In the genomic region with DNA sequence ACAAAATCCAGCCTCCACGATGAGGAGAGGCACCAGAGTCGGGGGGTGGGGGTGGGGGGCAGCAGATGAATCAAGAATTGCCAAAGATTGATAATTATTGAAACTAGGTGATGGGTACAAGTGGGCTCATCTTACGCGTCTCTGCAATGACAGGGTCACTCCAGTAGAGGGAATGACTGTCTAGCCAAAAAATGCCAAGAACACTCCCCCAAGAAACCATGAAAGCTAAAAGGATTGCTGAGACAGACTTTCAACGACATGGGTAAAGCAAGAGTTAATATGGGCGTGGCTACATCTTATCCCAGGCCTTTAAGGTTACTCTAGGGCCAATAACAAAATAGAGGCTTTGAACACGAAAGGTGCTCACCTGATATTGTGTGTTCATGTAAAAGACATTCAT, we compare ENCODE assay signal across 10 cellular contexts.
DNase-seq lines count a peak whose midpoint lies in the region; ATAC-seq and TF ChIP-seq lines count a peak whose summit lies in the region.
"Had no signal": no experiment of that assay in that cellular context is flagged by ENCODE, and none has a peak within 500 bp of the region (broad histone marks: within the 10 kb centered on the region; RNA-seq: fewer than 3 reads in every experiment).

No MANE protein-coding gene starts in this region.

- H3K27me3 ChIP-seq in testis, result no peaks in the 10 kb centered on the region
- H3K27me3 ChIP-seq: adrenal gland had no signal

- WGBS in testis, 2 donors, result 79 to 80% methylated on average over 7 of the region's 7 CpGs

- H3K36me3 Mint-ChIP-seq in activated CD8-positive, alpha-beta T cell treated with anti-CD3 and anti-CD28 coated beads for 36 hours (ENCODE audit: low read depth), result peaks cover 21% of the 10 kb centered on the region
- H3K36me3 Mint-ChIP-seq in activated CD8-positive, alpha-beta T cell treated with anti-CD3 and anti-CD28 coated beads, Interleukin-2, amount 10 ng/mL, durations not matched to agents 7 days and 5 days (ENCODE audit: low read depth), result peaks cover 20% of the 10 kb centered on the region

- peak; percentile 44 for TF ChIP-seq CTCF in activated CD8-positive, alpha-beta T cell treated with anti-CD3 and anti-CD28 coated beads for 36 hours (IDR thresholded peaks at IDR 0.05)
- TF ChIP-seq CTCF in astrocyte of the spinal cord (IDR thresholded peaks at IDR 0.05; ENCODE audit: low read depth, low read length) (peak; percentile 33), testis (IDR thresholded peaks at IDR 0.05) (peak in 1 of 3 experiments; percentile 13)

- no peaks in the 10 kb centered on the region for H3K27me3 Mint-ChIP-seq in activated CD8-positive, alpha-beta T cell treated with anti-CD3 and anti-CD28 coated beads for 36 hours
- no peaks in the 10 kb centered on the region for H3K27me3 Mint-ChIP-seq in activated CD8-positive, alpha-beta T cell treated with anti-CD3 and anti-CD28 coated beads, Interleukin-2, amount 10 ng/mL, durations not matched to agents 7 days and 5 days (ENCODE audit: low read depth)
- no peaks in the 10 kb centered on the region for H3K27me3 Mint-ChIP-seq in stimulated activated naive CD8-positive, alpha-beta T cell treated with anti-CD3 and anti-CD28 coated beads, Interleukin-15, amount 100 ng/mL, for 72 hours

- H3K4me1 ChIP-seq in testis, result peaks cover 11% of the 10 kb centered on the region

- no peaks in the 10 kb centered on the region for H3K36me3 ChIP-seq in testis (ENCODE audit: low read depth, missing control alignments)
- H3K36me3 ChIP-seq: adrenal gland had no signal

- intact Hi-C loops in activated CD8-positive, alpha-beta T cell treated with anti-CD3 and anti-CD28 coated beads for 36 hours (cut with micrococcal nuclease), result no loop called here
- intact Hi-C loops in testis (cut with DNase I; ENCODE audit: low total_unique reads), result no loop called here

- CTCF ChIA-PET in activated CD8-positive, alpha-beta T cell treated with anti-CD3 and anti-CD28 coated beads for 36 hours (lab: Charles Lee), result interaction anchor here (0.6 to 2.2 kb wide), 14 partner anchors 26 to 329 kb away, joined by 3 to 11 read pairs (median 4); a partner anchor contains a TSS
- CTCF ChIA-PET in activated CD8-positive, alpha-beta T cell treated with anti-CD3 and anti-CD28 coated beads, Interleukin-2, amount 10 ng/mL, durations not matched to agents 7 days and 5 days (lab: Charles Lee), result interaction anchor here (0.6 to 2.8 kb wide), 16 partner anchors 10 to 187 kb away, joined by 3 to 28 read pairs (median 4); no protein-coding TSS in a partner anchor

- H3K4me3 ChIP-seq in astrocyte of the spinal cord (ENCODE audit: low read depth, low read length), result no peak overlapping the region
- H3K4me3 ChIP-seq in testis, result no peak overlapping the region
- H3K4me3 ChIP-seq: adrenal gland had no signal

- H3K9me3 ChIP-seq in testis, result no peaks in the 10 kb centered on the region
- H3K9me3 ChIP-seq: adrenal gland had no signal

- DNase-seq in activated CD8-positive, alpha-beta T cell treated with anti-CD3 and anti-CD28 coated beads for 36 hours, result peak; percentile 26
- DNase-seq in activated CD8-positive, alpha-beta T cell treated with anti-CD3 and anti-CD28 coated beads, Interleukin-2, amount 10 ng/mL, durations not matched to agents 7 days and 5 days, result no peak
- peak; percentile 61 to 80 for DNase-seq in Kasumi-1 (lab: John Stamatoyannopoulos, UW)
- DNase-seq in astrocyte of the spinal cord (ENCODE audit: low read depth, low spot score), result no peak
- peak; percentile 9 to 21 for DNase-seq in stimulated activated naive CD8-positive, alpha-beta T cell treated with anti-CD3 and anti-CD28 coated beads, Interleukin-15, amount 100 ng/mL, for 72 hours
- no peak for DNase-seq in testis
- DNase-seq in stimulated activated CD4-positive, alpha-beta T cell treated with anti-CD3 and anti-CD28 coated beads, Interleukin-4, amount 100 ng/mL, for 24 hours, result no peak
- no peak for DNase-seq in NK-92 treated with Interleukin-12 subunit alpha and Interleukin-12 subunit beta, amount 100 ng/mL, for 24 hours (lab: John Stamatoyannopoulos, UW)
- DNase-seq: adrenal gland had no signal

- no peak for TF ChIP-seq POLR2A in testis (IDR thresholded peaks at IDR 0.05)

- peak; percentile 70 for ATAC-seq in activated CD8-positive, alpha-beta T cell treated with anti-CD3 and anti-CD28 coated beads for 36 hours
- ATAC-seq in activated CD8-positive, alpha-beta T cell treated with anti-CD3 and anti-CD28 coated beads, Interleukin-2, amount 10 ng/mL, durations not matched to agents 7 days and 5 days, result no peak
- ATAC-seq in stimulated activated naive CD8-positive, alpha-beta T cell treated with anti-CD3 and anti-CD28 coated beads, Interleukin-15, amount 100 ng/mL, for 72 hours, result peak; percentile 65

- H3K9me3 Mint-ChIP-seq in activated CD8-positive, alpha-beta T cell treated with anti-CD3 and anti-CD28 coated beads for 36 hours, result no peaks in the 10 kb centered on the region
- no peaks in the 10 kb centered on the region for H3K9me3 Mint-ChIP-seq in activated CD8-positive, alpha-beta T cell treated with anti-CD3 and anti-CD28 coated beads, Interleukin-2, amount 10 ng/mL, durations not matched to agents 7 days and 5 days (ENCODE audit: insufficient read depth)
- H3K9me3 Mint-ChIP-seq in stimulated activated naive CD8-positive, alpha-beta T cell treated with anti-CD3 and anti-CD28 coated beads, Interleukin-15, amount 100 ng/mL, for 72 hours, result no peaks in the 10 kb centered on the region

- no peak overlapping the region for H3K27ac Mint-ChIP-seq in activated CD8-positive, alpha-beta T cell treated with anti-CD3 and anti-CD28 coated beads for 36 hours
- no peak overlapping the region for H3K27ac Mint-ChIP-seq in activated CD8-positive, alpha-beta T cell treated with anti-CD3 and anti-CD28 coated beads, Interleukin-2, amount 10 ng/mL, durations not matched to agents 7 days and 5 days
- no peak overlapping the region for H3K27ac Mint-ChIP-seq in stimulated activated naive CD8-positive, alpha-beta T cell treated with anti-CD3 and anti-CD28 coated beads, Interleukin-15, amount 100 ng/mL, for 72 hours

- POLR2A ChIA-PET in activated CD8-positive, alpha-beta T cell treated with anti-CD3 and anti-CD28 coated beads for 36 hours (lab: Charles Lee), result no interaction called here
- POLR2A ChIA-PET in activated CD8-positive, alpha-beta T cell treated with anti-CD3 and anti-CD28 coated beads, Interleukin-2, amount 10 ng/mL, durations not matched to agents 7 days and 5 days (lab: Charles Lee), result no interaction called here

- H3K4me1 Mint-ChIP-seq in activated CD8-positive, alpha-beta T cell treated with anti-CD3 and anti-CD28 coated beads for 36 hours (ENCODE audit: low read depth), result peaks cover 34% of the 10 kb centered on the region
- peaks cover 19% of the 10 kb centered on the region for H3K4me1 Mint-ChIP-seq in activated CD8-positive, alpha-beta T cell treated with anti-CD3 and anti-CD28 coated beads, Interleukin-2, amount 10 ng/mL, durations not matched to agents 7 days and 5 days (ENCODE audit: low read depth)
- H3K4me1 Mint-ChIP-seq in stimulated activated naive CD8-positive, alpha-beta T cell treated with anti-CD3 and anti-CD28 coated beads, Interleukin-15, amount 100 ng/mL, for 72 hours, result peaks cover 25% of the 10 kb centered on the region

- H3K27ac ChIP-seq in testis, result peak overlapping the region in 1 of 2 donors; percentile 1
- H3K27ac ChIP-seq: adrenal gland, KMS-11 had no signal

- in situ Hi-C loops in astrocyte of the spinal cord (cut with HindIII; ENCODE audit: low sequenced_read_pairs), result no loop called here

- no peak overlapping the region for H3K4me3 Mint-ChIP-seq in activated CD8-positive, alpha-beta T cell treated with anti-CD3 and anti-CD28 coated beads for 36 hours
- no peak overlapping the region for H3K4me3 Mint-ChIP-seq in activated CD8-positive, alpha-beta T cell treated with anti-CD3 and anti-CD28 coated beads, Interleukin-2, amount 10 ng/mL, durations not matched to agents 7 days and 5 days
- no peak overlapping the region for H3K4me3 Mint-ChIP-seq in stimulated activated naive CD8-positive, alpha-beta T cell treated with anti-CD3 and anti-CD28 coated beads, Interleukin-15, amount 100 ng/mL, for 72 hours

Comparison
In these comparisons a context has a peak if more than half of its experiments do, and no peak if none do; other contexts are left out.
1. DNase-seq: peak in activated CD8-positive, alpha-beta T cell treated with anti-CD3 and anti-CD28 coated beads for 36 hours (single experiment), Kasumi-1 (2 of 2) and stimulated activated naive CD8-positive, alpha-beta T cell treated with anti-CD3 and anti-CD28 coated beads, Interleukin-15, amount 100 ng/mL, for 72 hours (2 of 2); none in activated CD8-positive, alpha-beta T cell treated with anti-CD3 and anti-CD28 coated beads, Interleukin-2, amount 10 ng/mL, durations not matched to agents 7 days and 5 days (single experiment), astrocyte of the spinal cord (single experiment), testis (single experiment), stimulated activated CD4-positive, alpha-beta T cell treated with anti-CD3 and anti-CD28 coated beads, Interleukin-4, amount 100 ng/mL, for 24 hours (single experiment) and NK-92 treated with Interleukin-12 subunit alpha and Interleukin-12 subunit beta, amount 100 ng/mL, for 24 hours (single experiment).